ENCODE assay signal across 20 cellular contexts in the genomic region with DNA sequence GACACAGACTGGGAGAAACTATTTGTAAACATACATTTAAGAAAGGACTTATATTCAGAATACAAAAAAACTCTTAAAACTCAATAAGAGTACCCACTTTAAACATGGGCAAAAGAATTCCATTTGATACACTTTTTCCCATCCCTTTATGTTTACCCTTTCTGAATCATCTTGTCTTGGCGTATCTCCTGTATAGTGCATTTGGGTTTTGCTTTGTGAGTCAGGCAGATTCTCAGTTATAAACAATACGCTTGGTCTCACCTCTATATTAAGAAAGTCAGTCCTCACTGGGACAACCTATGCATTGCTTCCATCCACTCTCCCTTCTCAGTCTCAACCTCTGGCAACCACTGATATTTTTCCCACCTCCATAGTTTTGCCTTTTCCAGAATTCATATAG.
"Had no signal": no experiment of that assay in that cellular context is flagged by ENCODE, and none has a peak within 500 bp of the region (broad histone marks: within the 10 kb centered on the region; RNA-seq: fewer than 3 reads in every experiment).

No MANE protein-coding gene starts in this region.

- H3K4me2 ChIP-seq: neural progenitor cell had no signal

- DNase-seq: colonic mucosa; dermis blood vessel endothelial cell; glutamatergic neuron; left cardiac atrium; left ventricle myocardium inferior; lower lobe of right lung; midbrain; nucleus accumbens; pancreas; right cardiac atrium; small intestine; stimulated activated CD4-positive, alpha-beta T cell treated with anti-CD3 and anti-CD28 coated beads, Interleukin-2, amount 100 ng/mL, for 48 hours; tibial artery; upper lobe of right lung had no signal

- FAIRE-seq: keratinocyte, pancreas, small intestine had no signal

- H3K4me1 ChIP-seq: colonic mucosa, esophagus muscularis mucosa, gastroesophageal sphincter, left ventricle myocardium inferior, lower lobe of right lung, neural progenitor cell, tibial artery, upper lobe of right lung had no signal

- H3K27me3 ChIP-seq: colonic mucosa, esophagus muscularis mucosa, gastroesophageal sphincter, neural progenitor cell, pancreas, tibial artery, upper lobe of right lung had no signal

- H3K36me3 ChIP-seq: colonic mucosa, esophagus muscularis mucosa, gastroesophageal sphincter, left ventricle myocardium inferior, lower lobe of right lung, neural progenitor cell, pancreas, tibial artery, upper lobe of right lung had no signal

- ATAC-seq: gastroesophageal sphincter; left cardiac atrium; lower lobe of right lung; natural killer cell treated with Interleukin-12 subunit alpha and Interleukin-12 subunit beta and Interleukin-15 and Interleukin-18, amount 100 ng/mL, for 72 hours; pancreas; right cardiac atrium; stimulated activated effector memory CD8-positive, alpha-beta T cell treated with anti-CD3 and anti-CD28 coated beads, Interleukin-12 subunit alpha, Interleukin-12 subunit beta, amount 100 ng/mL, for 72 hours; upper lobe of right lung had no signal

- H2AFZ ChIP-seq: neural progenitor cell had no signal

- H3K4me3 ChIP-seq: colonic mucosa, esophagus muscularis mucosa, gastroesophageal sphincter, left ventricle myocardium inferior, lower lobe of right lung, neural progenitor cell, pancreas, tibial artery, upper lobe of right lung had no signal

- H3K9ac ChIP-seq: neural progenitor cell had no signal

- H3K27ac ChIP-seq: colonic mucosa, esophagus muscularis mucosa, gastroesophageal sphincter, left ventricle myocardium inferior, lower lobe of right lung, neural progenitor cell, pancreas, tibial artery, upper lobe of right lung had no signal

- H3K9me3 ChIP-seq: colonic mucosa, esophagus muscularis mucosa, gastroesophageal sphincter, left ventricle myocardium inferior, lower lobe of right lung, pancreas, tibial artery, upper lobe of right lung had no signal
